Comparison of ENCODE assay signal across 9 cellular contexts in the genomic region with DNA sequence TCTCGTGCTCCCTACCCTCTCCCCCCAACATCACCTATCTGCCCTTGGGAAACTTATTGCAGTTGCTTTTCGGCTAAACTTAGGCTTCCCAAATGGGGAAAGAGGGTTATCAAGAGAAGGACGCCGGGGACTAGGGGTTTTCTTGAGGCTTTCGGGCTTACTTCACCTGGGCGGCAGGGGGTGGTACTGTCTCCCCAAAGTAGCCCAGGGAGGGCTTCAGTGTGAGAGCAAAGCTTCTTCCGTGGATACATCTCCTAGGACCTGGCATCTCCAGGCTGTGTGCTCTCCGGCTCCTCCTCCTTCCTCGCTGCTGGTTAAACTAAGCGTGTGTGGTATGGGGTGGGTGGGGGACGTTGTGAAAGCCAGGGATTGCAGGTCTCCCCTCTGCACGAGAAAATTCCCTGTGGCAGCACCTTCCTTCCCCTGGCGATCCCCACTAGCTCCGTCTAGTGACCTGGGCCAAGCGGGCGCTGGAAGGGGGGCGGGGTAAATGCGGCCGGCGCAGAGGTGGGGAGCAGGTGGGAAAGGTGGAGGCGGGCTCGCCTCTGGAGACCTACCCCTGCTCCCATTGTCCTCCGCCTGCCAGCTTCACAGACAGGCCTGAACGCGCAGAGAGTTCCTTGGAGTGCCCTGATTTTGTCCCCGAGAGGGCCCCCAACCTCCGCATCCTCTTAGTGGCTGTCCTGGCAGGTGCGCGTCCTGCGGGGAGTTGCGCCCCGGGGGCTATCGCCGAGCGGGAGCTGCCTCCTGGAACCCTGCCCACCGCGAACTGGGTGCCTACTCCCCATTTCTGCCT. TPM values are rescaled to one million over a fixed set of nuclear protein-coding genes. Genes with fewer than 3 reads are reported as not detected.
A peak's percentile ranks its signal among the peaks of the same experiment; 100 is the strongest.
DNase-seq lines count a peak whose midpoint lies in the region; ATAC-seq, FAIRE-seq and TF ChIP-seq lines count a peak whose summit lies in the region.
"Had no signal": no experiment of that assay in that cellular context is flagged by ENCODE, and none has a peak within 500 bp of the region (broad histone marks: within the 10 kb centered on the region; RNA-seq: fewer than 3 reads in every experiment).

No MANE protein-coding gene starts in this region.

- peak overlapping the region; percentile 100 for H3K4me2 ChIP-seq in astrocyte (ENCODE audit: low read length)

- peaks cover 2% of the 10 kb centered on the region for H3K9me3 Mint-ChIP-seq in astrocyte (ENCODE audit: unreplicated experiment)

- H3K9ac ChIP-seq in astrocyte (ENCODE audit: low read length): peak overlapping the region; percentile 89

- H3K4me1 ChIP-seq in astrocyte (ENCODE audit: insufficient read depth, low read length): peaks cover 19% of the 10 kb centered on the region
- peaks cover 0 to 2% of the 10 kb centered on the region in 2 donors for H3K4me1 ChIP-seq in small intestine (ENCODE audit: control insufficient read depth in 2 of 2, insufficient read depth in 1 of 2, low read depth in 1 of 2, low read length in 1 of 2)

- 0 to 2% (median 1%) methylated on average over 26 to 37 of the region's 37 CpGs for WGBS in small intestine, 3 donors

- H3K27me3 Mint-ChIP-seq in astrocyte (ENCODE audit: low read depth, unreplicated experiment): no peaks in the 10 kb centered on the region

- H3K9me3 ChIP-seq in astrocyte (ENCODE audit: insufficient read depth, low read depth, low read length): no peaks in the 10 kb centered on the region
- no peaks in the 10 kb centered on the region for H3K9me3 ChIP-seq in small intestine (ENCODE audit: control insufficient read depth, low read depth)

- H3K4me1 Mint-ChIP-seq in astrocyte (ENCODE audit: low read depth, unreplicated experiment): peaks cover 18% of the 10 kb centered on the region

- peak overlapping the region; percentile 77 for H3K27ac Mint-ChIP-seq in astrocyte (ENCODE audit: unreplicated experiment)

- TF ChIP-seq CTCF in C4-2B (conservative IDR thresholded peaks at IDR 0.05) (peak; percentile 21; the same call in 1 of the 2 replicates), astrocyte (IDR thresholded peaks at IDR 0.05; ENCODE audit: insufficient read depth, low read depth, low read length) (no peak)

- peak; percentile 31 for ATAC-seq in HG02798 (IDR thresholded peaks at IDR 0.05; ENCODE audit: poor library complexity, unreplicated experiment)
- no peak for ATAC-seq in HG03135 (IDR thresholded peaks at IDR 0.05; ENCODE audit: unreplicated experiment)

- H2AFZ ChIP-seq in astrocyte (ENCODE audit: low read depth, low read length): peak overlapping the region; percentile 92

- H3K79me2 ChIP-seq in astrocyte (ENCODE audit: insufficient read depth, low read length): peaks cover 18% of the 10 kb centered on the region

- DNase-seq in astrocyte (ENCODE audit: low read depth) (no peak), islet precursor cell (peak; percentile 76), small intestine (peak; percentile 25), foreskin melanocyte (no peak)
- DNase-seq in effector CD4-positive, alpha-beta T cell: no peak

- FAIRE-seq in astrocyte (lab: Jason Lieb, UNC) (no peak), small intestine (lab: Jason Lieb, UNC) (no peak)
- FAIRE-seq: islet of Langerhans had no signal

- H3K4me3 ChIP-seq in astrocyte (ENCODE audit: insufficient read depth, low read depth, low read length) (peak overlapping the region; percentile 99), small intestine (ENCODE audit: low read depth in 1 of 2, low read length in 2 of 2) (peak overlapping the region; percentile 46 to 76)

- H4K20me1 ChIP-seq in astrocyte (ENCODE audit: insufficient read depth, low read length): peaks cover 15% of the 10 kb centered on the region

- H3K36me3 Mint-ChIP-seq in astrocyte (ENCODE audit: low read depth, unreplicated experiment): no peaks in the 10 kb centered on the region

- H3K27me3 ChIP-seq in astrocyte (ENCODE audit: insufficient read depth, low read length) (peaks cover 6% of the 10 kb centered on the region), small intestine (ENCODE audit: control insufficient read depth in 2 of 2, insufficient read depth in 2 of 2, low read length in 2 of 2) (no peaks in the 10 kb centered on the region)

- H3K36me3 ChIP-seq in astrocyte (ENCODE audit: insufficient read depth, low read length): no peaks in the 10 kb centered on the region
- no peaks in the 10 kb centered on the region for H3K36me3 ChIP-seq in small intestine (ENCODE audit: control insufficient read depth in 2 of 2, insufficient read depth in 2 of 2, low read length in 2 of 2)

- H3K4me3 Mint-ChIP-seq in astrocyte (ENCODE audit: unreplicated experiment): peak overlapping the region; percentile 94

- H3K27ac ChIP-seq in C4-2B (peak overlapping the region; percentile 74), astrocyte (ENCODE audit: low read depth, low read length) (peak overlapping the region; percentile 54), small intestine (ENCODE audit: low read depth in 1 of 2, low read length in 1 of 2) (peak overlapping the region; percentile 17 to 87)

RNA-seq across cellular contexts. Expression of gene PLXDC2, which starts 1.2 kb away (rescaled TPM):
- total RNA-seq in astrocyte: 36.1 and 44.5 TPM in 2 replicates
- polyA plus RNA-seq in small intestine: 1 to 10 TPM in 1 of 3 donors, under 1 TPM in 2; 0.81 to 5.9 (median 0.89) TPM

Comparison
In these comparisons a context has a peak if more than half of its experiments do, and no peak if none do; other contexts are left out.
1. DNase-seq: peak in islet precursor cell (single experiment) and small intestine (single experiment); none in astrocyte (single experiment), foreskin melanocyte (single experiment) and effector CD4-positive, alpha-beta T cell (single experiment).
2. Peak in every context shown above with its lines, with median percentiles within 50 percentile points of each other: H3K27ac ChIP-seq.